ENCODE assay signal across 8 cellular contexts in genomic region chr3:148379763-148380162, GRCh38.
DNase-seq lines count a peak whose midpoint lies in the region; ATAC-seq lines count a peak whose summit lies in the region.

No MANE protein-coding gene starts in this region.

- no peak overlapping the region for H3K27ac Mint-ChIP-seq in stimulated activated naive CD8-positive, alpha-beta T cell treated with anti-CD3 and anti-CD28 coated beads, Interleukin-15, amount 100 ng/mL, for 72 hours

- no peaks in the 10 kb centered on the region for H3K4me1 Mint-ChIP-seq in stimulated activated naive CD8-positive, alpha-beta T cell treated with anti-CD3 and anti-CD28 coated beads, Interleukin-15, amount 100 ng/mL, for 72 hours

- DNase-seq in DMS114 treated with DMSO at 0.1 percent for 48 hours (lab: John Stamatoyannopoulos, UW; ENCODE audit: unreplicated experiment) (peak; percentile 61), OCI-M1 (lab: John Stamatoyannopoulos, UW) (peak; percentile 62), fibroblast of gingiva (ENCODE audit: low read depth) (peak; percentile 64), pons (ENCODE audit: low spot score) (peak; percentile 51), posterior vena cava (ENCODE audit: low spot score) (no peak)
- no peak for DNase-seq in stimulated activated naive CD8-positive, alpha-beta T cell treated with anti-CD3 and anti-CD28 coated beads, Interleukin-15, amount 100 ng/mL, for 72 hours

- intact Hi-C loops in posterior vena cava (cut with DNase I), result loop anchor here in 1 of 2 donors (10.0 kb wide), 2 partner anchors 335 to 565 kb away; no protein-coding TSS in a partner anchor

- H3K27me3 Mint-ChIP-seq in stimulated activated naive CD8-positive, alpha-beta T cell treated with anti-CD3 and anti-CD28 coated beads, Interleukin-15, amount 100 ng/mL, for 72 hours, result no peaks in the 10 kb centered on the region

- H3K9me3 Mint-ChIP-seq in stimulated activated naive CD8-positive, alpha-beta T cell treated with anti-CD3 and anti-CD28 coated beads, Interleukin-15, amount 100 ng/mL, for 72 hours, result peaks cover 0 to 9% of the 10 kb centered on the region in 2 donors

- peak; percentile 77 for ATAC-seq in GM19455 (IDR thresholded peaks at IDR 0.05; ENCODE audit: unreplicated experiment)
- peak; percentile 91 for ATAC-seq in HG03378 (IDR thresholded peaks at IDR 0.05; ENCODE audit: unreplicated experiment)
- no peak for ATAC-seq in stimulated activated naive CD8-positive, alpha-beta T cell treated with anti-CD3 and anti-CD28 coated beads, Interleukin-15, amount 100 ng/mL, for 72 hours

- no peak overlapping the region for H3K4me3 Mint-ChIP-seq in stimulated activated naive CD8-positive, alpha-beta T cell treated with anti-CD3 and anti-CD28 coated beads, Interleukin-15, amount 100 ng/mL, for 72 hours

Comparison
In these comparisons a context has a peak if more than half of its experiments do, and no peak if none do; other contexts are left out.
1. DNase-seq: peak in DMS114 treated with DMSO at 0.1 percent for 48 hours (single experiment), OCI-M1 (single experiment), fibroblast of gingiva (single experiment) and pons (single experiment); none in posterior vena cava (single experiment) and stimulated activated naive CD8-positive, alpha-beta T cell treated with anti-CD3 and anti-CD28 coated beads, Interleukin-15, amount 100 ng/mL, for 72 hours (0 of 2).